Comparison of ENCODE assay signal across 34 cellular contexts in genomic region chr2:231487197-231487596, GRCh38. TPM values are rescaled to one million over a fixed set of nuclear protein-coding genes. Genes with fewer than 3 reads are reported as not detected.
"Had no signal": no experiment of that assay in that cellular context is flagged by ENCODE, and none has a peak within 500 bp of the region (broad histone marks: within the 10 kb centered on the region; RNA-seq: fewer than 3 reads in every experiment).

No MANE protein-coding gene starts in this region.

- H3K9me3 Mint-ChIP-seq: activated B cell treated with CpG ODN at 0.5 μM for 24 hours; activated CD8-positive, alpha-beta T cell treated with anti-CD3 and anti-CD28 coated beads for 36 hours; activated naive CD4-positive, alpha-beta T cell treated with anti-CD3 and anti-CD28 coated beads for 36 hours; activated naive CD4-positive, alpha-beta T cell treated with anti-CD3 and anti-CD28 coated beads, Interleukin-2, amount 50 U/mL, for 24 hours; activated T-cell treated with anti-CD3 and anti-CD28 coated beads, Interleukin-2, amount 50 U/mL, for 24 hours; activated T-cell treated with anti-CD3 and anti-CD28 coated beads, Interleukin-2, amount 50 U/mL, for 72 hours; activated T-helper 2 cell treated with anti-CD3 and anti-CD28 coated beads, Interferon-gamma antibody, Interleukin-2, Interleukin-4, amounts not matched to agents 10 μg/mL and 5 μg/mL and 100 μg/mL, durations not matched to agents 14 hours and 24 hours and 36 hours; central memory CD8-positive, alpha-beta T cell; dendritic cell treated with granulocyte-macrophage colony-stimulating factor and Interleukin-4, amounts not matched to agents 40 ng/mL and 50 ng/mL, for 4 days; T-cell; T-helper 1 cell treated with Interleukin-12 subunit alpha and Interleukin-12 subunit beta and Interleukin-4 antibody, amounts not matched to agents 30 μg/mL and 1 μg/mL, for 36 hours had no signal

- DNase-seq: activated B cell treated with CpG ODN at 0.5 μM for 24 hours; activated CD4-positive, alpha-beta T cell treated with anti-CD3 and anti-CD28 coated beads for 48 hours; activated CD4-positive, alpha-beta T cell treated with anti-CD3 and anti-CD28 coated beads, Interleukin-2, amount 50 U/mL, for 1 hour; activated CD4-positive, alpha-beta T cell treated with anti-CD3 and anti-CD28 coated beads, Interleukin-2, amount 50 U/mL, for 48 hours; activated CD8-positive, alpha-beta memory T cell treated with anti-CD3 and anti-CD28 coated beads, Interleukin-2, amount 10 ng/mL, durations not matched to agents 7 days and 5 days; activated CD8-positive, alpha-beta memory T cell treated with anti-CD3 and anti-CD28 coated beads, Interleukin-2, amount 50 U/mL, for 4 hours; activated CD8-positive, alpha-beta T cell treated with anti-CD3 and anti-CD28 coated beads for 36 hours; activated effector memory CD4-positive, alpha-beta T cell treated with anti-CD3 and anti-CD28 coated beads, Interleukin-2, amount 50 U/mL, for 16 hours; activated naive CD4-positive, alpha-beta T cell treated with anti-CD3 and anti-CD28 coated beads for 36 hours; activated T-cell treated with anti-CD3 and anti-CD28 coated beads for 4 hours; activated T-cell treated with anti-CD3 and anti-CD28 coated beads, Interleukin-2, amount 50 U/mL, for 24 hours; activated T-cell treated with anti-CD3 and anti-CD28 coated beads, Interleukin-2, amount 50 U/mL, for 72 hours; amniotic stem cell; anterior cingulate cortex; brain microvascular endothelial cell; effector memory CD4-positive, alpha-beta T cell; endodermal cell; foreskin fibroblast; SW 1271; T-cell; T-helper 9 cell; WERI-Rb-1 had no signal

- H3K4me1 Mint-ChIP-seq: endodermal cell had no signal

- H3K4me3 ChIP-seq: coronary artery, dorsolateral prefrontal cortex had no signal

- H3K27ac Mint-ChIP-seq: activated B cell treated with CpG ODN at 0.5 μM for 24 hours; activated CD8-positive, alpha-beta memory T cell treated with anti-CD3 and anti-CD28 coated beads, Interleukin-2, amount 10 ng/mL, durations not matched to agents 7 days and 5 days; activated CD8-positive, alpha-beta T cell treated with anti-CD3 and anti-CD28 coated beads for 36 hours; activated naive CD4-positive, alpha-beta T cell treated with anti-CD3 and anti-CD28 coated beads for 36 hours; activated T-cell treated with anti-CD3 and anti-CD28 coated beads, Interleukin-2, amount 50 U/mL, for 24 hours; activated T-cell treated with anti-CD3 and anti-CD28 coated beads, Interleukin-2, amount 50 U/mL, for 72 hours; activated T-helper 2 cell treated with anti-CD3 and anti-CD28 coated beads, Interferon-gamma antibody, Interleukin-2, Interleukin-4, amounts not matched to agents 10 μg/mL and 5 μg/mL and 100 μg/mL, durations not matched to agents 14 hours and 24 hours and 36 hours; dendritic cell treated with granulocyte-macrophage colony-stimulating factor and Interleukin-4, amounts not matched to agents 40 ng/mL and 50 ng/mL, for 4 days; endodermal cell; T-cell; T-helper 1 cell treated with Interleukin-12 subunit alpha and Interleukin-12 subunit beta and Interleukin-4 antibody, amounts not matched to agents 30 μg/mL and 1 μg/mL, for 36 hours had no signal

- H3K4me3 Mint-ChIP-seq: activated B cell treated with CpG ODN at 0.5 μM for 24 hours; activated CD8-positive, alpha-beta memory T cell treated with anti-CD3 and anti-CD28 coated beads, Interleukin-2, amount 10 ng/mL, durations not matched to agents 7 days and 5 days; activated CD8-positive, alpha-beta T cell treated with anti-CD3 and anti-CD28 coated beads for 36 hours; activated naive CD4-positive, alpha-beta T cell treated with anti-CD3 and anti-CD28 coated beads for 36 hours; activated naive CD4-positive, alpha-beta T cell treated with anti-CD3 and anti-CD28 coated beads, Interleukin-2, amount 50 U/mL, for 24 hours; activated T-cell treated with anti-CD3 and anti-CD28 coated beads, Interleukin-2, amount 50 U/mL, for 24 hours; activated T-cell treated with anti-CD3 and anti-CD28 coated beads, Interleukin-2, amount 50 U/mL, for 72 hours; central memory CD8-positive, alpha-beta T cell; dendritic cell treated with granulocyte-macrophage colony-stimulating factor and Interleukin-4, amounts not matched to agents 40 ng/mL and 50 ng/mL, for 4 days; endodermal cell; T-cell; T-helper 1 cell treated with Interleukin-12 subunit alpha and Interleukin-12 subunit beta and Interleukin-4 antibody, amounts not matched to agents 30 μg/mL and 1 μg/mL, for 36 hours had no signal

- H3K36me3 ChIP-seq: brain microvascular endothelial cell, WERI-Rb-1 had no signal

- H3K36me3 Mint-ChIP-seq: activated CD8-positive, alpha-beta memory T cell treated with anti-CD3 and anti-CD28 coated beads, Interleukin-2, amount 10 ng/mL, durations not matched to agents 7 days and 5 days; activated naive CD4-positive, alpha-beta T cell treated with anti-CD3 and anti-CD28 coated beads, Interleukin-2, amount 50 U/mL, for 24 hours; T-cell had no signal

- ATAC-seq: activated CD4-positive, CD25-positive, alpha-beta regulatory T cell treated with anti-CD3 and anti-CD28 coated beads, Interleukin-2, amount 50 U/mL, for 24 hours; activated CD8-positive, alpha-beta memory T cell treated with anti-CD3 and anti-CD28 coated beads, Interleukin-2, amount 10 ng/mL, durations not matched to agents 7 days and 5 days; activated CD8-positive, alpha-beta T cell treated with anti-CD3 and anti-CD28 coated beads for 36 hours; activated T-cell treated with anti-CD3 and anti-CD28 coated beads, Interleukin-2, amount 50 U/mL, for 72 hours; esophagus mucosa; T-cell had no signal

- H3K27me3 ChIP-seq: brain microvascular endothelial cell, dorsolateral prefrontal cortex had no signal

- H3K27me3 Mint-ChIP-seq: activated CD8-positive, alpha-beta memory T cell treated with anti-CD3 and anti-CD28 coated beads, Interleukin-2, amount 10 ng/mL, durations not matched to agents 7 days and 5 days; activated CD8-positive, alpha-beta T cell treated with anti-CD3 and anti-CD28 coated beads for 36 hours; activated naive CD4-positive, alpha-beta T cell treated with anti-CD3 and anti-CD28 coated beads, Interleukin-2, amount 50 U/mL, for 24 hours; activated T-cell treated with anti-CD3 and anti-CD28 coated beads, Interleukin-2, amount 50 U/mL, for 24 hours; central memory CD8-positive, alpha-beta T cell had no signal

- H3K27ac ChIP-seq: brain microvascular endothelial cell, coronary artery, dorsolateral prefrontal cortex, WERI-Rb-1 had no signal

RNA-seq across cellular contexts. Expression of gene NMUR1, which starts 43.0 kb away (rescaled TPM):
- total RNA-seq: activated B cell treated with CpG ODN at 0.5 μM for 24 hours; activated naive CD4-positive, alpha-beta T cell treated with anti-CD3 and anti-CD28 coated beads for 36 hours; astrocyte; bronchial epithelial cell; epithelial cell of proximal tubule had no signal
